21 cellular contexts compared by ENCODE assay signal in genomic region chr10:73797324-73798025, GRCh38.
"Had no signal": no experiment of that assay in that cellular context is flagged by ENCODE, and none has a peak within 500 bp of the region (broad histone marks: within the 10 kb centered on the region; RNA-seq: fewer than 3 reads in every experiment).

No MANE protein-coding gene starts in this region.

- H3K4me3 Mint-ChIP-seq: activated CD4-positive, alpha-beta T cell treated with anti-CD3 and anti-CD28 coated beads, Interleukin-2, amount 10 ng/mL, durations not matched to agents 7 days and 5 days; activated CD8-positive, alpha-beta memory T cell treated with anti-CD3 and anti-CD28 coated beads, Interleukin-2, amount 10 ng/mL, durations not matched to agents 7 days and 5 days; activated naive CD4-positive, alpha-beta T cell treated with anti-CD3 and anti-CD28 coated beads for 36 hours; activated T-helper 1 cell treated with anti-CD3 and anti-CD28 coated beads, Interleukin-12 subunit alpha, Interleukin-12 subunit beta, Interleukin-2, Interleukin-4 antibody, amounts not matched to agents 30 ng/mL and 10 ng/mL and 1 ng/mL, durations not matched to agents 14 hours and 24 hours and 36 hours; nephron; T-helper 1 cell treated with Interleukin-12 subunit alpha and Interleukin-12 subunit beta and Interleukin-4 antibody, amounts not matched to agents 30 μg/mL and 1 μg/mL, for 36 hours had no signal

- H3K27ac ChIP-seq: brain microvascular endothelial cell, dorsolateral prefrontal cortex, esophagus squamous epithelium, pancreas, skin epidermis, tibial artery, vagina had no signal

- ATAC-seq: activated CD8-positive, alpha-beta memory T cell treated with anti-CD3 and anti-CD28 coated beads, Interleukin-2, amount 10 ng/mL, durations not matched to agents 7 days and 5 days; left colon; pancreas had no signal

- H3K4me3 ChIP-seq: dorsolateral prefrontal cortex, esophagus squamous epithelium, pancreas, skin epidermis, tibial artery, vagina had no signal

- FAIRE-seq: endometrium, pancreas had no signal

- H3K9me3 ChIP-seq: esophagus squamous epithelium, pancreas, tibial artery, vagina had no signal

- H3K9me3 Mint-ChIP-seq: activated CD4-positive, alpha-beta T cell treated with anti-CD3 and anti-CD28 coated beads, Interleukin-2, amount 10 ng/mL, durations not matched to agents 7 days and 5 days; activated naive CD4-positive, alpha-beta T cell treated with anti-CD3 and anti-CD28 coated beads for 36 hours; activated T-helper 1 cell treated with anti-CD3 and anti-CD28 coated beads, Interleukin-12 subunit alpha, Interleukin-12 subunit beta, Interleukin-2, Interleukin-4 antibody, amounts not matched to agents 30 ng/mL and 10 ng/mL and 1 ng/mL, durations not matched to agents 14 hours and 24 hours and 36 hours; nephron; T-helper 1 cell treated with Interleukin-12 subunit alpha and Interleukin-12 subunit beta and Interleukin-4 antibody, amounts not matched to agents 30 μg/mL and 1 μg/mL, for 36 hours had no signal

- H3K4me1 ChIP-seq: pancreas, tibial artery, vagina had no signal

- DNase-seq: activated CD4-positive, alpha-beta T cell treated with anti-CD3 and anti-CD28 coated beads, Interleukin-2, amount 10 ng/mL, durations not matched to agents 7 days and 5 days; activated CD4-positive, CD25-positive, alpha-beta regulatory T cell; activated CD8-positive, alpha-beta memory T cell treated with anti-CD3 and anti-CD28 coated beads, Interleukin-2, amount 10 ng/mL, durations not matched to agents 7 days and 5 days; activated naive CD4-positive, alpha-beta T cell treated with anti-CD3 and anti-CD28 coated beads for 36 hours; amygdala; brain microvascular endothelial cell; esophagus squamous epithelium; foreskin fibroblast; head of caudate nucleus; left colon; mammary epithelial cell; retina; tibial artery had no signal

- H3K4me1 Mint-ChIP-seq: activated CD4-positive, alpha-beta T cell treated with anti-CD3 and anti-CD28 coated beads, Interleukin-2, amount 10 ng/mL, durations not matched to agents 7 days and 5 days; activated CD8-positive, alpha-beta memory T cell treated with anti-CD3 and anti-CD28 coated beads, Interleukin-2, amount 10 ng/mL, durations not matched to agents 7 days and 5 days; nephron had no signal

- H3K27me3 ChIP-seq: brain microvascular endothelial cell, dorsolateral prefrontal cortex, esophagus squamous epithelium, pancreas, tibial artery, vagina had no signal

- H3K27me3 Mint-ChIP-seq: activated CD4-positive, alpha-beta T cell treated with anti-CD3 and anti-CD28 coated beads, Interleukin-2, amount 10 ng/mL, durations not matched to agents 7 days and 5 days; activated CD8-positive, alpha-beta memory T cell treated with anti-CD3 and anti-CD28 coated beads, Interleukin-2, amount 10 ng/mL, durations not matched to agents 7 days and 5 days had no signal

- H3K27ac Mint-ChIP-seq: activated CD4-positive, alpha-beta T cell treated with anti-CD3 and anti-CD28 coated beads, Interleukin-2, amount 10 ng/mL, durations not matched to agents 7 days and 5 days; activated CD8-positive, alpha-beta memory T cell treated with anti-CD3 and anti-CD28 coated beads, Interleukin-2, amount 10 ng/mL, durations not matched to agents 7 days and 5 days; activated naive CD4-positive, alpha-beta T cell treated with anti-CD3 and anti-CD28 coated beads for 36 hours; nephron; T-helper 1 cell treated with Interleukin-12 subunit alpha and Interleukin-12 subunit beta and Interleukin-4 antibody, amounts not matched to agents 30 μg/mL and 1 μg/mL, for 36 hours had no signal
